11 cellular contexts compared by ENCODE assay signal in the genomic region with DNA sequence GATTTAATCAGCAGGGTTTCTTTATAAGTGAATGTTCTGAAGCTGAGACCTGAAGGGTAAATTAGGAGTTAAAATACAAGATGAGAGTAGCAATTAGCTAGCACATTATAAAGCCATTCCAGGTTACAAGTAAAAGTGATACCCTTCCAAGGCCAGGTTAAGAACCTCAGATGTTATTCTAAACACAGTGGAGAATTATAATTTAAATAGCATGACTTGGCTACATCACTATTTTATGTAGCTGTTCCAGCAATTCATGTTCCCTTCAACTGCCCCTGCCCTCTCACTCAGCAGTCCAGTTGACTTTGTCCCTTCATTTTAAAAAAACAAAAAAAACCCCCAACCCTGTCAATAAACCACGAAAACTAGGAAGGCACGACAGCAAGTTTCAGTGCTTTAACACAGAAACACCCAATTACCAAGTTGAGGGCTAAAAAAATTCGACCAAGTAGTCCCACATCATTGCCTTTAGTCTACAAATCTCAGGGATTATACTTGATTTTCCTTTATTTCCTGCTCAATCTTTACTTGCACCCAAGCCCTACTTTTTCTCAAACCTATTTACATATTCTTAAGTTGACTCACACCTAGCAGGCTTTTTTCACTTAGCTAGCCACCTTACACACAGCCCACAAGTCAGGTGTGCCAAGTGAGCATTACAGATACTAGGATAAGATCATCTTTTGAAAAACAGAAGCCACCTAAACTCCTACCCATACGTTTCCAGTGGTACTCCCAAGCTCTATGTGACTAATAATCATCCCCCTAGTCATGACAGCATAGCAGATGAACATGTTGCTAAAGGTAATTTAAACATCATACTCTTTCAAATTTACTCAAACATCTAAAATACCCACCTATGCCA. TPM values are rescaled to one million over a fixed set of nuclear protein-coding genes. Genes with fewer than 3 reads are reported as not detected.
A peak's percentile ranks its signal among the peaks of the same experiment; 100 is the strongest.
DNase-seq lines count a peak whose midpoint lies in the region; ATAC-seq, FAIRE-seq and TF ChIP-seq lines count a peak whose summit lies in the region.
"Had no signal": no experiment of that assay in that cellular context is flagged by ENCODE, and none has a peak within 500 bp of the region (broad histone marks: within the 10 kb centered on the region; RNA-seq: fewer than 3 reads in every experiment).

No MANE protein-coding gene starts in this region.

- peaks cover 82% of the 10 kb centered on the region for H3F3A ChIP-seq in SU-DHL-6 (ENCODE audit: insufficient read depth)

- H3K4me3 ChIP-seq in CD8-positive, alpha-beta T cell (ENCODE audit: low read depth, low read length), result no peak overlapping the region
- no peak overlapping the region for H3K4me3 ChIP-seq in SU-DHL-6 (ENCODE audit: insufficient read depth, low read length, poor library complexity, severe bottlenecking)
- no peak overlapping the region for H3K4me3 ChIP-seq in HAP-1

- peaks cover 71% of the 10 kb centered on the region for H3K36me3 ChIP-seq in CD8-positive, alpha-beta T cell (ENCODE audit: insufficient read depth, low read length)
- H3K36me3 ChIP-seq in SU-DHL-6 (ENCODE audit: low read length) (peaks cover 68% of the 10 kb centered on the region), HAP-1 (replicated peaks) (peaks cover 84% of the 10 kb centered on the region)

- DNase-seq in CD8-positive, alpha-beta T cell, result no peak
- DNase-seq in immature natural killer cell, result no peak
- DNase-seq in D721Med (ENCODE audit: insufficient read length, low spot score), result no peak
- no peak for DNase-seq in HAP-1 (ENCODE audit: low spot score in 2 of 2)
- no peak for DNase-seq in DMS53 treated with DMSO at 0.1 percent for 48 hours (lab: John Stamatoyannopoulos, UW; ENCODE audit: unreplicated experiment)
- no peak for DNase-seq in activated effector memory CD4-positive, alpha-beta T cell treated with anti-CD3 and anti-CD28 coated beads, Interleukin-2, amount 50 U/mL, for 16 hours
- DNase-seq: amniotic stem cell, DMS79, SIG-M5 had no signal

- no peaks in the 10 kb centered on the region for H3K27me3 Mint-ChIP-seq in CD8-positive, alpha-beta T cell (ENCODE audit: low read depth)
- peaks cover 9 to 17% (median 16%) of the 10 kb centered on the region in 3 donors for H3K27me3 Mint-ChIP-seq in immature natural killer cell (ENCODE audit: low read depth in 3 of 3)

- no peak for FAIRE-seq in D721Med (lab: Jason Lieb, UNC)

- peak overlapping the region; percentile 15 for H3K27ac Mint-ChIP-seq in CD8-positive, alpha-beta T cell
- H3K27ac Mint-ChIP-seq in immature natural killer cell, result peak overlapping the region in 5 of 6 donors; percentile 19 to 63 (median 38)

- peaks cover 51% of the 10 kb centered on the region for H3K79me2 ChIP-seq in SU-DHL-6 (ENCODE audit: insufficient read depth, low read length)

- in situ Hi-C loops in HAP-1 (cut with MboI; ENCODE audit: low sequenced_read_pairs), result no loop called here

- no peak overlapping the region for H3K27ac ChIP-seq in CD8-positive, alpha-beta T cell (ENCODE audit: low read depth, low read length)
- no peak overlapping the region for H3K27ac ChIP-seq in SU-DHL-6 (ENCODE audit: low read depth, low read length)

- no peaks in the 10 kb centered on the region for H3K9me3 Mint-ChIP-seq in CD8-positive, alpha-beta T cell
- no peaks in the 10 kb centered on the region for H3K9me3 Mint-ChIP-seq in immature natural killer cell

- POLR2A ChIA-PET in CD8-positive, alpha-beta T cell (lab: Charles Lee), result no interaction called here

- peaks cover 55% of the 10 kb centered on the region for H4K20me1 ChIP-seq in SU-DHL-6 (ENCODE audit: low read depth, low read length)

- intact Hi-C loops in CD8-positive, alpha-beta T cell (cut with DNase I, micrococcal nuclease), result loop anchor here (10.0 kb wide), 4 partner anchors 397 to 1757 kb away; a partner anchor contains a TSS

- no peak for TF ChIP-seq CTCF in CD8-positive, alpha-beta T cell (IDR thresholded peaks at IDR 0.05)
- TF ChIP-seq CTCF in SU-DHL-6 (IDR thresholded peaks at IDR 0.05; ENCODE audit: insufficient read depth, low read length, poor library complexity, severe bottlenecking) (no peak), D721Med (IDR thresholded peaks at IDR 0.05; ENCODE audit: insufficient read depth, missing control alignments) (no peak)

- ATAC-seq in CD8-positive, alpha-beta T cell, result no peak
- peak; percentile 32 for ATAC-seq in HG02571 (IDR thresholded peaks at IDR 0.05; ENCODE audit: unreplicated experiment)

- H3K4me1 ChIP-seq in CD8-positive, alpha-beta T cell (ENCODE audit: insufficient read depth, low read length), result peaks cover 20% of the 10 kb centered on the region
- H3K4me1 ChIP-seq in HAP-1, result peaks cover 13% of the 10 kb centered on the region

- H3K9me2 ChIP-seq in SU-DHL-6 (replicated peaks; ENCODE audit: insufficient read depth, low read length), result no peaks in the 10 kb centered on the region

- CTCF ChIA-PET in CD8-positive, alpha-beta T cell (lab: Charles Lee), result interaction anchor here (1.4 kb wide), 2 partner anchors 8 to 1118 kb away, joined by 3 read pairs; no protein-coding TSS in a partner anchor

- H3K4me2 ChIP-seq in SU-DHL-6 (ENCODE audit: low read depth, low read length, poor library complexity, severe bottlenecking), result peak overlapping the region; percentile 70

- peaks cover 86% of the 10 kb centered on the region for H3K36me3 Mint-ChIP-seq in CD8-positive, alpha-beta T cell
- H3K36me3 Mint-ChIP-seq in immature natural killer cell, result peaks cover 18 to 59% (median 35%) of the 10 kb centered on the region in 3 donors

- peaks cover 56% of the 10 kb centered on the region for H3K4me1 Mint-ChIP-seq in CD8-positive, alpha-beta T cell (ENCODE audit: low read depth)
- peaks cover 49 to 79% of the 10 kb centered on the region in 2 donors for H3K4me1 Mint-ChIP-seq in immature natural killer cell

- no peaks in the 10 kb centered on the region for H3K9me3 ChIP-seq in CD8-positive, alpha-beta T cell (ENCODE audit: low read length)
- H3K9me3 ChIP-seq in SU-DHL-6 (ENCODE audit: insufficient read depth, low read length) (no peaks in the 10 kb centered on the region), HAP-1 (no peaks in the 10 kb centered on the region)

- H3K27me3 ChIP-seq in CD8-positive, alpha-beta T cell (ENCODE audit: insufficient read depth, low read length), result no peaks in the 10 kb centered on the region
- no peaks in the 10 kb centered on the region for H3K27me3 ChIP-seq in SU-DHL-6 (ENCODE audit: low read length)
- H3K27me3 ChIP-seq in HAP-1 (ENCODE audit: low read depth), result no peaks in the 10 kb centered on the region

- no peak overlapping the region for H3K9ac ChIP-seq in SU-DHL-6 (ENCODE audit: low read length)

- H3K4me3 Mint-ChIP-seq in CD8-positive, alpha-beta T cell, result no peak overlapping the region
- no peak overlapping the region for H3K4me3 Mint-ChIP-seq in immature natural killer cell

- no peak overlapping the region for H2AFZ ChIP-seq in SU-DHL-6 (ENCODE audit: low read depth, low read length, severe bottlenecking)

RNA-seq across cellular contexts. Expression of a gene that starts 3.4 kb away (rescaled TPM):
- 1,000 to 10,000 TPM; 2,804 to 2,873 TPM for total RNA-seq in CD8-positive, alpha-beta T cell
- 1,000 to 10,000 TPM in 2 of 3 donors, 100 to 1,000 TPM in 1; 415 to 1,331 (median 1,143) TPM for polyA plus RNA-seq in immature natural killer cell

RNA-seq across cellular contexts. Expression of a gene that starts 9.6 kb away (rescaled TPM):
- under 1 TPM; 0.39 to 0.43 TPM for total RNA-seq in CD8-positive, alpha-beta T cell
- 1 to 10 TPM; 1.5 to 4.5 (median 1.9) TPM for polyA plus RNA-seq in immature natural killer cell

RNA-seq across cellular contexts. Expression of a gene that starts 33.4 kb away (rescaled TPM):
- total RNA-seq in CD8-positive, alpha-beta T cell, result 100 to 1,000 TPM; 113 to 114 TPM
- 10 to 100 TPM; 32.5 to 54.3 (median 39.8) TPM for polyA plus RNA-seq in immature natural killer cell
